40 cellular contexts compared by ENCODE assay signal in genomic region chr1:43000271-43000670, GRCh38.
"Had no signal": no experiment of that assay in that cellular context is flagged by ENCODE, and none has a peak within 500 bp of the region (broad histone marks: within the 10 kb centered on the region; RNA-seq: fewer than 3 reads in every experiment).

No MANE protein-coding gene starts in this region.

- H3K4me1 Mint-ChIP-seq: activated naive CD4-positive, alpha-beta T cell treated with anti-CD3 and anti-CD28 coated beads, Interleukin-2, amount 50 U/mL, for 24 hours; activated naive CD8-positive, alpha-beta T cell treated with anti-CD3 and anti-CD28 coated beads for 36 hours; central memory CD8-positive, alpha-beta T cell had no signal

- FAIRE-seq: astrocyte, bronchial epithelial cell had no signal

- ATAC-seq: activated naive CD4-positive, alpha-beta T cell treated with anti-CD3 and anti-CD28 coated beads, Interleukin-2, amount 50 U/mL, for 72 hours; activated naive CD8-positive, alpha-beta T cell treated with anti-CD3 and anti-CD28 coated beads, Interleukin-2, amount 50 U/mL, for 24 hours; activated T-cell treated with anti-CD3 and anti-CD28 coated beads, Interleukin-2, amount 50 U/mL, for 4 hours; activated T-cell treated with anti-CD3 and anti-CD28 coated beads, Interleukin-2, amount 50 U/mL, for 72 hours; activated T-helper 17 cell treated with anti-CD3 and anti-CD28 coated beads, Interleukin-2, amount 50 U/mL, for 72 hours; body of pancreas had no signal

- H3K27me3 Mint-ChIP-seq: activated naive CD4-positive, alpha-beta T cell treated with anti-CD3 and anti-CD28 coated beads, Interleukin-2, amount 50 U/mL, for 24 hours; activated naive CD8-positive, alpha-beta T cell; activated naive CD8-positive, alpha-beta T cell treated with anti-CD3 and anti-CD28 coated beads for 36 hours; activated naive CD8-positive, alpha-beta T cell treated with anti-CD3 and anti-CD28 coated beads, Interleukin-2, amount 10 ng/mL, durations not matched to agents 7 days and 5 days; activated naive CD8-positive, alpha-beta T cell treated with anti-CD3 and anti-CD28 coated beads, Interleukin-2, amount 50 U/mL, for 24 hours; activated T-cell treated with anti-CD3 and anti-CD28 coated beads, Interleukin-2, amount 50 U/mL, for 24 hours; activated T-helper 17 cell treated with anti-CD3 and anti-CD28 coated beads, Interleukin-2, amount 50 U/mL, for 72 hours; central memory CD8-positive, alpha-beta T cell had no signal

- H3K27ac ChIP-seq: adrenal gland, ascending aorta, body of pancreas, brain microvascular endothelial cell, breast epithelium, cardiac muscle cell had no signal

- H3K36me3 ChIP-seq: adrenal gland, ascending aorta, brain microvascular endothelial cell, breast epithelium, cardiac muscle cell had no signal

- H3K9me3 Mint-ChIP-seq: activated naive CD4-positive, alpha-beta T cell treated with anti-CD3 and anti-CD28 coated beads for 36 hours; activated naive CD4-positive, alpha-beta T cell treated with anti-CD3 and anti-CD28 coated beads, Interleukin-2, amount 10 ng/mL, durations not matched to agents 7 days and 5 days; activated naive CD4-positive, alpha-beta T cell treated with anti-CD3 and anti-CD28 coated beads, Interleukin-2, amount 50 U/mL, for 24 hours; activated naive CD4-positive, alpha-beta T cell treated with anti-CD3 and anti-CD28 coated beads, Interleukin-2, amount 50 U/mL, for 72 hours; activated naive CD8-positive, alpha-beta T cell treated with anti-CD3 and anti-CD28 coated beads for 36 hours; activated naive CD8-positive, alpha-beta T cell treated with anti-CD3 and anti-CD28 coated beads, Interleukin-2, amount 10 ng/mL, durations not matched to agents 7 days and 5 days; activated naive CD8-positive, alpha-beta T cell treated with anti-CD3 and anti-CD28 coated beads, Interleukin-2, amount 50 U/mL, for 24 hours; activated T-cell treated with anti-CD3 and anti-CD28 coated beads, Interleukin-2, amount 50 U/mL, for 24 hours; activated T-cell treated with anti-CD3 and anti-CD28 coated beads, Interleukin-2, amount 50 U/mL, for 4 hours; activated T-cell treated with anti-CD3 and anti-CD28 coated beads, Interleukin-2, amount 50 U/mL, for 72 hours; activated T-helper 1 cell treated with anti-CD3 and anti-CD28 coated beads, Interleukin-12 subunit alpha, Interleukin-12 subunit beta, Interleukin-2, Interleukin-4 antibody, amounts not matched to agents 30 ng/mL and 10 ng/mL and 1 ng/mL, durations not matched to agents 14 hours and 24 hours and 36 hours; activated T-helper 17 cell treated with anti-CD3 and anti-CD28 coated beads, Interleukin-2, amount 50 U/mL, for 72 hours; activated T-helper 2 cell treated with anti-CD3 and anti-CD28 coated beads, Interferon-gamma antibody, Interleukin-2, Interleukin-4, amounts not matched to agents 10 μg/mL and 5 μg/mL and 100 μg/mL, durations not matched to agents 14 hours and 24 hours and 36 hours; central memory CD8-positive, alpha-beta T cell had no signal

- H3K36me3 Mint-ChIP-seq: activated naive CD4-positive, alpha-beta T cell treated with anti-CD3 and anti-CD28 coated beads, Interleukin-2, amount 10 ng/mL, durations not matched to agents 7 days and 5 days; activated naive CD4-positive, alpha-beta T cell treated with anti-CD3 and anti-CD28 coated beads, Interleukin-2, amount 50 U/mL, for 24 hours; activated naive CD4-positive, alpha-beta T cell treated with anti-CD3 and anti-CD28 coated beads, Interleukin-2, amount 50 U/mL, for 72 hours; activated naive CD8-positive, alpha-beta T cell; activated naive CD8-positive, alpha-beta T cell treated with anti-CD3 and anti-CD28 coated beads for 36 hours; activated naive CD8-positive, alpha-beta T cell treated with anti-CD3 and anti-CD28 coated beads, Interleukin-2, amount 10 ng/mL, durations not matched to agents 7 days and 5 days; brain had no signal

- H3K27ac Mint-ChIP-seq: activated naive CD4-positive, alpha-beta T cell treated with anti-CD3 and anti-CD28 coated beads for 36 hours; activated naive CD4-positive, alpha-beta T cell treated with anti-CD3 and anti-CD28 coated beads, Interleukin-2, amount 10 ng/mL, durations not matched to agents 7 days and 5 days; activated naive CD4-positive, alpha-beta T cell treated with anti-CD3 and anti-CD28 coated beads, Interleukin-2, amount 50 U/mL, for 24 hours; activated naive CD4-positive, alpha-beta T cell treated with anti-CD3 and anti-CD28 coated beads, Interleukin-2, amount 50 U/mL, for 72 hours; activated naive CD8-positive, alpha-beta T cell; activated naive CD8-positive, alpha-beta T cell treated with anti-CD3 and anti-CD28 coated beads for 36 hours; activated naive CD8-positive, alpha-beta T cell treated with anti-CD3 and anti-CD28 coated beads, Interleukin-2, amount 10 ng/mL, durations not matched to agents 7 days and 5 days; activated naive CD8-positive, alpha-beta T cell treated with anti-CD3 and anti-CD28 coated beads, Interleukin-2, amount 50 U/mL, for 24 hours; activated T-cell treated with anti-CD3 and anti-CD28 coated beads, Interleukin-2, amount 50 U/mL, for 24 hours; activated T-cell treated with anti-CD3 and anti-CD28 coated beads, Interleukin-2, amount 50 U/mL, for 72 hours; activated T-helper 1 cell treated with anti-CD3 and anti-CD28 coated beads, Interleukin-12 subunit alpha, Interleukin-12 subunit beta, Interleukin-2, Interleukin-4 antibody, amounts not matched to agents 30 ng/mL and 10 ng/mL and 1 ng/mL, durations not matched to agents 14 hours and 24 hours and 36 hours; activated T-helper 17 cell treated with anti-CD3 and anti-CD28 coated beads, Interleukin-2, amount 50 U/mL, for 72 hours; activated T-helper 2 cell treated with anti-CD3 and anti-CD28 coated beads, Interferon-gamma antibody, Interleukin-2, Interleukin-4, amounts not matched to agents 10 μg/mL and 5 μg/mL and 100 μg/mL, durations not matched to agents 14 hours and 24 hours and 36 hours had no signal

- H3K4me3 Mint-ChIP-seq: activated naive CD4-positive, alpha-beta T cell treated with anti-CD3 and anti-CD28 coated beads for 36 hours; activated naive CD4-positive, alpha-beta T cell treated with anti-CD3 and anti-CD28 coated beads, Interleukin-2, amount 10 ng/mL, durations not matched to agents 7 days and 5 days; activated naive CD4-positive, alpha-beta T cell treated with anti-CD3 and anti-CD28 coated beads, Interleukin-2, amount 50 U/mL, for 24 hours; activated naive CD8-positive, alpha-beta T cell; activated naive CD8-positive, alpha-beta T cell treated with anti-CD3 and anti-CD28 coated beads for 36 hours; activated naive CD8-positive, alpha-beta T cell treated with anti-CD3 and anti-CD28 coated beads, Interleukin-2, amount 10 ng/mL, durations not matched to agents 7 days and 5 days; activated naive CD8-positive, alpha-beta T cell treated with anti-CD3 and anti-CD28 coated beads, Interleukin-2, amount 50 U/mL, for 24 hours; activated T-cell treated with anti-CD3 and anti-CD28 coated beads, Interleukin-2, amount 50 U/mL, for 24 hours; activated T-cell treated with anti-CD3 and anti-CD28 coated beads, Interleukin-2, amount 50 U/mL, for 4 hours; activated T-cell treated with anti-CD3 and anti-CD28 coated beads, Interleukin-2, amount 50 U/mL, for 72 hours; activated T-helper 1 cell treated with anti-CD3 and anti-CD28 coated beads, Interleukin-12 subunit alpha, Interleukin-12 subunit beta, Interleukin-2, Interleukin-4 antibody, amounts not matched to agents 30 ng/mL and 10 ng/mL and 1 ng/mL, durations not matched to agents 14 hours and 24 hours and 36 hours; activated T-helper 17 cell treated with anti-CD3 and anti-CD28 coated beads, Interleukin-2, amount 50 U/mL, for 72 hours; brain; central memory CD8-positive, alpha-beta T cell had no signal

- DNase-seq: activated effector memory CD4-positive, alpha-beta T cell treated with anti-CD3 and anti-CD28 coated beads, Interleukin-2, amount 50 U/mL, for 16 hours; activated effector memory CD4-positive, alpha-beta T cell treated with Interleukin-2 at 50 U/mL for 16 hours; activated gamma-delta T cell; activated gamma-delta T cell treated with Interleukin-2 at 50 U/mL for 16 hours; activated naive CD4-positive, alpha-beta T cell; activated naive CD4-positive, alpha-beta T cell treated with anti-CD3 and anti-CD28 coated beads for 36 hours; activated naive CD4-positive, alpha-beta T cell treated with anti-CD3 and anti-CD28 coated beads, Interleukin-2, amount 10 ng/mL, durations not matched to agents 7 days and 5 days; activated naive CD4-positive, alpha-beta T cell treated with anti-CD3 and anti-CD28 coated beads, Interleukin-2, amount 50 U/mL, for 16 hours; activated naive CD4-positive, alpha-beta T cell treated with Interleukin-2 at 50 U/mL for 16 hours; activated naive CD8-positive, alpha-beta T cell treated with anti-CD3 and anti-CD28 coated beads for 36 hours; activated naive CD8-positive, alpha-beta T cell treated with anti-CD3 and anti-CD28 coated beads, Interleukin-2, amount 10 ng/mL, durations not matched to agents 7 days and 5 days; activated naive CD8-positive, alpha-beta T cell treated with anti-CD3 and anti-CD28 coated beads, Interleukin-2, amount 50 U/mL, for 24 hours; activated T-cell treated with anti-CD3 and anti-CD28 coated beads, Interleukin-2, amount 50 U/mL, for 1 hour; activated T-cell treated with anti-CD3 and anti-CD28 coated beads, Interleukin-2, amount 50 U/mL, for 24 hours; activated T-cell treated with anti-CD3 and anti-CD28 coated beads, Interleukin-2, amount 50 U/mL, for 4 hours; activated T-cell treated with anti-CD3 and anti-CD28 coated beads, Interleukin-2, amount 50 U/mL, for 48 hours; activated T-cell treated with anti-CD3 and anti-CD28 coated beads, Interleukin-2, amount 50 U/mL, for 72 hours; adrenal gland; amniotic stem cell; amygdala; anterior cingulate cortex; aorta; body of pancreas; brain microvascular endothelial cell; caudate nucleus; central memory CD4-positive, alpha-beta T cell; cerebellar nuclear complex had no signal

- H3K4me3 ChIP-seq: adrenal gland, ascending aorta, body of pancreas, breast epithelium, cardiac muscle cell had no signal

- H3K27me3 ChIP-seq: adrenal gland, ascending aorta, body of pancreas, brain microvascular endothelial cell, breast epithelium, cardiac muscle cell had no signal

- H3K9me3 ChIP-seq: adrenal gland, ascending aorta, body of pancreas, breast epithelium had no signal

- H3K4me1 ChIP-seq: adrenal gland, ascending aorta, body of pancreas, breast epithelium had no signal
